8 cellular contexts compared by ENCODE assay signal in the genomic region with DNA sequence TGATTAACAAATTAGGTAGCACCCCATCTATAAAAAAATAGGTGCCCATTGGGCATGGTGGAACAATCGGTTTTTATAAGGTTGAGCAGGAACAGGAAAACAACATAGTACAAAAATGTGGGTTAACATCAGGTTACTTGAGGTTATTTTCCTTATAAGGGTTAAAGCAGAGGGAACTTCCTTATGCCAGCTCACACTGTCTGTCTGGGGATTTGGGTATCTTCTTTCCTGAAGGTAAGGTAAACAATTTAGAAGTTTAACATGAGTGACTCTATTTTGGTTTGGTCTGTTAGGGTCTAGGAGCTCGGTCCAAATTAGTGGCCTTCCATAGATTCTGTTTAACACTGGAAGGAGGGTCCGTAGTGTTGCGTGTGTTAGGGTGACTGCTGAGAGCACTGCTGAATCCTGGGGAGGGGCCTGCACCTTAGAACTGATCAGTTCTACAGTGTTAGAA. TPM values are rescaled to one million over a fixed set of nuclear protein-coding genes. Genes with fewer than 3 reads are reported as not detected.
DNase-seq lines count a peak whose midpoint lies in the region; ATAC-seq and TF ChIP-seq lines count a peak whose summit lies in the region.

No MANE protein-coding gene starts in this region.

- H3K27me3 Mint-ChIP-seq in Calu3 (ENCODE audit: unreplicated experiment): no peaks in the 10 kb centered on the region
- H3K27me3 Mint-ChIP-seq in activated T-helper 2 cell treated with anti-CD3 and anti-CD28 coated beads, Interferon-gamma antibody, Interleukin-2, Interleukin-4, amounts not matched to agents 10 μg/mL and 5 μg/mL and 100 μg/mL, durations not matched to agents 14 hours and 24 hours and 36 hours (ENCODE audit: low read depth): no peaks in the 10 kb centered on the region

- no peak overlapping the region for H2BK15ac ChIP-seq in mesenchymal stem cell (ENCODE audit: low read depth, poor library complexity, severe bottlenecking)

- no peak overlapping the region for H4K91ac ChIP-seq in mesenchymal stem cell (ENCODE audit: low read length)

- H3K4me1 ChIP-seq in mesenchymal stem cell (ENCODE audit: control insufficient read depth, insufficient read depth, low read depth, low read length) (peaks cover 19% of the 10 kb centered on the region), HAP-1 (peaks cover 64% of the 10 kb centered on the region)

- H2AFZ ChIP-seq in mesenchymal stem cell (ENCODE audit: low read depth, low read length): no peak overlapping the region

- no peak overlapping the region for H3K23ac ChIP-seq in mesenchymal stem cell (ENCODE audit: low read length in 2 of 2)

- no peaks in the 10 kb centered on the region for H3K9me3 ChIP-seq in mesenchymal stem cell (ENCODE audit: control insufficient read depth, low read length)
- no peaks in the 10 kb centered on the region for H3K9me3 ChIP-seq in HAP-1

- intact Hi-C loops in Calu3 (cut with micrococcal nuclease; ENCODE audit: unreplicated experiment): loop anchor here (1.0 kb wide), 1 partner anchor 9 kb away; no protein-coding TSS in a partner anchor
- intact Hi-C loops in activated T-helper 2 cell treated with anti-CD3 and anti-CD28 coated beads, Interferon-gamma antibody, Interleukin-2, Interleukin-4, amounts not matched to agents 10 μg/mL and 5 μg/mL and 100 μg/mL, durations not matched to agents 14 hours and 24 hours and 36 hours (cut with micrococcal nuclease): loop anchor here (1.0 to 5.0 kb wide), 2 partner anchors 8 to 32 kb away; no protein-coding TSS in a partner anchor

- CTCF ChIA-PET in Calu3 (lab: Charles Lee): interaction anchor here (1.4 to 1.7 kb wide), 2 partner anchors 15 to 106 kb away, joined by 5 to 9 read pairs; a partner anchor contains a TSS

- H4K8ac ChIP-seq in mesenchymal stem cell (ENCODE audit: low read length): no peak overlapping the region

- H3K4me2 ChIP-seq in mesenchymal stem cell (ENCODE audit: low read length, poor library complexity, severe bottlenecking): peak overlapping the region; percentile 46

- H3K27ac Mint-ChIP-seq in Calu3 (ENCODE audit: unreplicated experiment): peak overlapping the region; percentile 53
- H3K27ac Mint-ChIP-seq in activated T-helper 2 cell treated with anti-CD3 and anti-CD28 coated beads, Interferon-gamma antibody, Interleukin-2, Interleukin-4, amounts not matched to agents 10 μg/mL and 5 μg/mL and 100 μg/mL, durations not matched to agents 14 hours and 24 hours and 36 hours: peak overlapping the region; percentile 90

- H3K27ac ChIP-seq in mesenchymal stem cell (ENCODE audit: low read length, poor library complexity, severe bottlenecking): peak overlapping the region; percentile 93

- peak overlapping the region; percentile 29 for H3K4me3 Mint-ChIP-seq in Calu3 (ENCODE audit: low read depth, unreplicated experiment)
- H3K4me3 Mint-ChIP-seq in activated T-helper 2 cell treated with anti-CD3 and anti-CD28 coated beads, Interferon-gamma antibody, Interleukin-2, Interleukin-4, amounts not matched to agents 10 μg/mL and 5 μg/mL and 100 μg/mL, durations not matched to agents 14 hours and 24 hours and 36 hours (ENCODE audit: low read depth): peak overlapping the region; percentile 82

- peak overlapping the region; percentile 63 for H3K9ac ChIP-seq in mesenchymal stem cell (ENCODE audit: low read length)

- no peak overlapping the region for H2BK120ac ChIP-seq in mesenchymal stem cell (ENCODE audit: low read depth, low read length)

- no peak overlapping the region for H2BK12ac ChIP-seq in mesenchymal stem cell (ENCODE audit: low read length in 2 of 2)

- no peak overlapping the region for H3K18ac ChIP-seq in mesenchymal stem cell (ENCODE audit: low read depth in 1 of 2, low read length in 2 of 2)

- H3K4me3 ChIP-seq in mesenchymal stem cell (ENCODE audit: insufficient read depth in 1 of 2, low read depth in 1 of 2, low read length in 2 of 2) (no peak overlapping the region), HAP-1 (no peak overlapping the region)

- H3K14ac ChIP-seq in mesenchymal stem cell (ENCODE audit: low read length in 2 of 2): no peak overlapping the region

- 69% methylated on average over 4 of the region's 4 CpGs for WGBS in mesenchymal stem cell

- no peaks in the 10 kb centered on the region for H3K79me1 ChIP-seq in mesenchymal stem cell (replicated peaks; ENCODE audit: low read length, poor library complexity, severe bottlenecking)

- no peaks in the 10 kb centered on the region for H3K9me3 Mint-ChIP-seq in Calu3 (ENCODE audit: low read depth, unreplicated experiment)
- H3K9me3 Mint-ChIP-seq in activated T-helper 2 cell treated with anti-CD3 and anti-CD28 coated beads, Interferon-gamma antibody, Interleukin-2, Interleukin-4, amounts not matched to agents 10 μg/mL and 5 μg/mL and 100 μg/mL, durations not matched to agents 14 hours and 24 hours and 36 hours: no peaks in the 10 kb centered on the region

- TF ChIP-seq CTCF in Calu3 (IDR thresholded peaks at IDR 0.05; ENCODE audit: unreplicated experiment): no peak

- ATAC-seq in HG02852 (IDR thresholded peaks at IDR 0.05; ENCODE audit: unreplicated experiment): peak; percentile 39

- H2AK5ac ChIP-seq in mesenchymal stem cell (ENCODE audit: low read length, severe bottlenecking): peak overlapping the region; percentile 96

- in situ Hi-C loops in HAP-1 (cut with MboI; ENCODE audit: low sequenced_read_pairs): loop anchor here (10.0 kb wide), 1 partner anchor 110 kb away; no protein-coding TSS in a partner anchor

- BruUV-seq in Calu3 (replicated peaks; lab: Mats Ljungman, UMichigan): no TSS peak

- peaks cover 68% of the 10 kb centered on the region for H3K4me1 Mint-ChIP-seq in Calu3 (ENCODE audit: low read depth, unreplicated experiment)
- H3K4me1 Mint-ChIP-seq in activated T-helper 2 cell treated with anti-CD3 and anti-CD28 coated beads, Interferon-gamma antibody, Interleukin-2, Interleukin-4, amounts not matched to agents 10 μg/mL and 5 μg/mL and 100 μg/mL, durations not matched to agents 14 hours and 24 hours and 36 hours (ENCODE audit: low read depth): peaks cover 71% of the 10 kb centered on the region

- H3K27me3 ChIP-seq in mesenchymal stem cell (ENCODE audit: control insufficient read depth in 1 of 2, insufficient read depth in 1 of 2, low read length in 2 of 2) (no peaks in the 10 kb centered on the region), HAP-1 (ENCODE audit: low read depth) (no peaks in the 10 kb centered on the region)

- H2BK5ac ChIP-seq in mesenchymal stem cell (ENCODE audit: low read depth, low read length, poor library complexity, severe bottlenecking): no peak overlapping the region

- H3K4ac ChIP-seq in mesenchymal stem cell (ENCODE audit: low read depth in 1 of 2, low read length in 2 of 2): no peak overlapping the region

- no peak for DNase-seq in Calu3
- DNase-seq in activated T-helper 2 cell treated with anti-CD3 and anti-CD28 coated beads, Interferon-gamma antibody, Interleukin-2, Interleukin-4, amounts not matched to agents 10 μg/mL and 5 μg/mL and 100 μg/mL, durations not matched to agents 14 hours and 24 hours and 36 hours (ENCODE audit: low spot score): no peak
- no peak for DNase-seq in mesenchymal stem cell
- no peak for DNase-seq in NCI-H345 treated with DMSO at 0.1 percent for 48 hours (lab: John Stamatoyannopoulos, UW; ENCODE audit: unreplicated experiment)
- no peak for DNase-seq in globus pallidus (ENCODE audit: low spot score)
- DNase-seq in HAP-1 (ENCODE audit: low spot score in 2 of 2): no peak
- no peak for DNase-seq in stimulated activated CD4-positive, alpha-beta T cell treated with anti-CD3 and anti-CD28 coated beads, Interleukin-4, amount 100 ng/mL, for 1 hour

- H3K36me3 ChIP-seq in mesenchymal stem cell (ENCODE audit: control insufficient read depth in 1 of 2, insufficient read depth in 2 of 2, low read depth in 1 of 2, low read length in 2 of 2) (peaks cover 14 to 61% of the 10 kb centered on the region in 2 experiments), HAP-1 (replicated peaks) (peaks cover 18% of the 10 kb centered on the region)

- peaks cover 82% of the 10 kb centered on the region for H3K36me3 Mint-ChIP-seq in Calu3 (ENCODE audit: insufficient read depth, unreplicated experiment)
- peaks cover 79% of the 10 kb centered on the region for H3K36me3 Mint-ChIP-seq in activated T-helper 2 cell treated with anti-CD3 and anti-CD28 coated beads, Interferon-gamma antibody, Interleukin-2, Interleukin-4, amounts not matched to agents 10 μg/mL and 5 μg/mL and 100 μg/mL, durations not matched to agents 14 hours and 24 hours and 36 hours (ENCODE audit: low read depth)

RNA-seq across cellular contexts. Expression of a gene that starts 14.7 kb away (rescaled TPM):
- total RNA-seq in Calu3 (2022): 127 and 140 TPM in 2 replicates
- 105 and 111 TPM in 2 replicates for total RNA-seq in activated T-helper 2 cell treated with anti-CD3 and anti-CD28 coated beads, Interferon-gamma antibody, Interleukin-2, Interleukin-4, amounts not matched to agents 10 μg/mL and 5 μg/mL and 100 μg/mL, durations not matched to agents 14 hours and 24 hours and 36 hours
- polyA plus RNA-seq in mesenchymal stem cell (2013, experiment 1 of 2): 52.6 TPM
- 52.4 TPM for polyA plus RNA-seq in mesenchymal stem cell (2013, experiment 2 of 2)
